17 cellular contexts compared by ENCODE assay signal in genomic region chr2:120473522-120474271, GRCh38.
DNase-seq lines count a peak whose midpoint lies in the region; ATAC-seq and TF ChIP-seq lines count a peak whose summit lies in the region.
"Had no signal": no experiment of that assay in that cellular context is flagged by ENCODE, and none has a peak within 500 bp of the region (broad histone marks: within the 10 kb centered on the region; RNA-seq: fewer than 3 reads in every experiment).

No MANE protein-coding gene starts in this region.

- TF ChIP-seq EP300 in transverse colon (IDR thresholded peaks at IDR 0.05; ENCODE audit: low read depth), result no peak

- no peak for TF ChIP-seq POLR2A in transverse colon (IDR thresholded peaks at IDR 0.05)

- H3K9me3 ChIP-seq in mucosa of descending colon, result no peaks in the 10 kb centered on the region
- no peaks in the 10 kb centered on the region for H3K9me3 ChIP-seq in transverse colon
- H3K9me3 ChIP-seq: Caco-2 had no signal

- no peaks in the 10 kb centered on the region for H3K27me3 ChIP-seq in transverse colon

- DNase-seq in epithelial cell of prostate (ENCODE audit: low read depth, low spot score), result peak; percentile 87
- peak in 1 of 3 donors; percentile 44 for DNase-seq in mucosa of descending colon
- peak; percentile 38 for DNase-seq in transverse colon
- DNase-seq in NCI-H2171 treated with DMSO at 0.1 percent for 48 hours (lab: John Stamatoyannopoulos, UW), result no peak
- DNase-seq in cerebellar nuclear complex (lab: John Stamatoyannopoulos, UW), result no peak
- DNase-seq: activated T-cell treated with anti-CD3 and anti-CD28 coated beads, Interleukin-2, amount 50 U/mL, for 72 hours; AML-193; Caco-2; NCI-H1092 treated with DMSO at 0.1 percent for 48 hours; retina; trophoblast cell had no signal

- 39 to 40% methylated on average over 5 to 16 of the region's 16 CpGs for WGBS in transverse colon (ENCODE audit: low coverage in 1 of 2), 2 donors

- H3K36me3 ChIP-seq in mucosa of descending colon (ENCODE audit: low read depth), result no peaks in the 10 kb centered on the region
- no peaks in the 10 kb centered on the region for H3K36me3 ChIP-seq in transverse colon

- in situ Hi-C loops in transverse colon (cut with MboI; ENCODE audit: low pct_ligation_motif_present in 1 of 4, low pct_unique_long_range_greater_than_20kb in 1 of 4, low sequenced_read_pairs in 3 of 4), result no loop called here

- intact Hi-C loops in mucosa of descending colon (cut with DNase I, micrococcal nuclease), result no loop called here
- intact Hi-C loops in transverse colon (cut with DNase I; ENCODE audit: low total_unique reads), result no loop called here

- H3K4me1 ChIP-seq in mucosa of descending colon (ENCODE audit: low read depth) (no peaks in the 10 kb centered on the region), transverse colon (peaks cover 0 to 4% (median 3%) of the 10 kb centered on the region in 4 donors)

- peak; percentile 75 for ATAC-seq in mucosa of descending colon
- ATAC-seq in HG03469 (IDR thresholded peaks at IDR 0.05; ENCODE audit: unreplicated experiment), result no peak
- ATAC-seq in GM21723 (IDR thresholded peaks at IDR 0.05; ENCODE audit: unreplicated experiment), result no peak
- ATAC-seq: activated naive CD4-positive, alpha-beta T cell treated with anti-CD3 and anti-CD28 coated beads, Interleukin-2, amount 50 U/mL, for 72 hours; activated T-cell treated with anti-CD3 and anti-CD28 coated beads, Interleukin-2, amount 50 U/mL, for 72 hours; stimulated activated memory B cell treated with anti-CD40 and anti-IgM and Interleukin-4, amounts not matched to agents 10 μg/mL and 1 μg/mL and 100 μg/mL, for 72 hours had no signal

- H3K4me3 ChIP-seq in mucosa of descending colon, result no peak overlapping the region
- H3K4me3 ChIP-seq in transverse colon, result no peak overlapping the region

- peak overlapping the region; percentile 99 for H3K27ac ChIP-seq in VCaP
- H3K27ac ChIP-seq in epithelial cell of prostate, result peak overlapping the region; percentile 96
- no peak overlapping the region for H3K27ac ChIP-seq in transverse colon
- H3K27ac ChIP-seq: KMS-11 had no signal

- TF ChIP-seq CTCF in VCaP (conservative IDR thresholded peaks at IDR 0.05), result no peak
- no peak for TF ChIP-seq CTCF in mucosa of descending colon (IDR thresholded peaks at IDR 0.05)
- no peak for TF ChIP-seq CTCF in transverse colon (IDR thresholded peaks at IDR 0.05)

Comparison
In these comparisons a context has a peak if more than half of its experiments do, and no peak if none do; other contexts are left out.
1. H3K27ac ChIP-seq: peak in VCaP (single experiment) and epithelial cell of prostate (single experiment); none in transverse colon (0 of 4).
2. DNase-seq: peak in epithelial cell of prostate (single experiment) and transverse colon (single experiment); none in NCI-H2171 treated with DMSO at 0.1 percent for 48 hours (single experiment) and cerebellar nuclear complex (0 of 2).